In the genomic region with DNA sequence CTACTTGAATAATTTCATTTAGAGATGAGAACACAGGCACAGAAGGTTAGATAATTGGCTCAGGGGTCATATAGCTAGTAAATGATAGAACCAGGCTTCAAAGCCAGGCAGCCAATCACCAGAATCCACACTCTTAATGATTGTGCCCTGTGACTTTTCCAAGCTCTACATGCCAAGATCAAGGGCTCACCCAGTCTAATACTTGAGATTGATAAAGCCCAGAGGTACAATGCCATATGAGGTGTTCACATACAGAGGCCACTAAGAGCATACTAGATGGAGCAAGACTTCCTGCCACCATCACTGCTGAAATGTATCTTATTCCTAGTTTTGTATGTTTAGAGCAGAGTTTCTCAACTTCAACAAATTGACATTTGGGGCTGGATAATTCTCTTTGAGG, we compare ENCODE assay signal across 33 cellular contexts. TPM values are rescaled to one million over a fixed set of nuclear protein-coding genes. Genes with fewer than 3 reads are reported as not detected.
"Had no signal": no experiment of that assay in that cellular context is flagged by ENCODE, and none has a peak within 500 bp of the region (broad histone marks: within the 10 kb centered on the region; RNA-seq: fewer than 3 reads in every experiment).

No MANE protein-coding gene starts in this region.

- H3K4me3 ChIP-seq: ascending aorta, breast epithelium, cardiac muscle cell, colonic mucosa, heart right ventricle had no signal

- H3K27me3 ChIP-seq: ascending aorta, breast epithelium, cardiac muscle cell, colonic mucosa had no signal

- H3K9me3 ChIP-seq: ascending aorta, breast epithelium, colonic mucosa, heart right ventricle had no signal

- DNase-seq: activated B cell treated with CpG ODN at 0.5 μM for 24 hours; activated CD4-positive, alpha-beta memory T cell treated with anti-CD3 and anti-CD28 coated beads, Interleukin-2, amount 10 ng/mL, durations not matched to agents 7 days and 5 days; activated CD4-positive, alpha-beta T cell treated with anti-CD3 and anti-CD28 coated beads, Interleukin-2, amount 10 ng/mL, durations not matched to agents 7 days and 5 days; activated CD4-positive, alpha-beta T cell treated with anti-CD3 and anti-CD28 coated beads, Interleukin-2, amount 50 U/mL, for 4 hours; activated CD8-positive, alpha-beta memory T cell treated with anti-CD3 and anti-CD28 coated beads, Interleukin-2, amount 50 U/mL, for 48 hours; activated gamma-delta T cell; activated naive CD4-positive, alpha-beta T cell; activated naive CD4-positive, alpha-beta T cell treated with anti-CD3 and anti-CD28 coated beads, Interleukin-2, amount 10 ng/mL, durations not matched to agents 7 days and 5 days; activated naive CD8-positive, alpha-beta T cell treated with anti-CD3 and anti-CD28 coated beads, Interleukin-2, amount 10 ng/mL, durations not matched to agents 7 days and 5 days; activated T-cell treated with anti-CD3 and anti-CD28 coated beads for 4 hours; activated T-cell treated with anti-CD3 and anti-CD28 coated beads, Interleukin-2, amount 50 U/mL, for 24 hours; activated T-cell treated with anti-CD3 and anti-CD28 coated beads, Interleukin-2, amount 50 U/mL, for 72 hours; central memory CD4-positive, alpha-beta T cell; cerebellar nuclear complex; colonic mucosa; effector CD8-positive, alpha-beta T cell; foreskin fibroblast; glutamatergic neuron; heart right ventricle; T-helper 1 cell; T-helper 17 cell; T1000; WERI-Rb-1 had no signal

- H3K4me1 Mint-ChIP-seq: brain had no signal

- H3K27ac Mint-ChIP-seq: activated B cell treated with CpG ODN at 0.5 μM for 24 hours; activated CD4-positive, alpha-beta memory T cell treated with anti-CD3 and anti-CD28 coated beads, Interleukin-2, amount 10 ng/mL, durations not matched to agents 7 days and 5 days; activated CD4-positive, alpha-beta T cell treated with anti-CD3 and anti-CD28 coated beads, Interleukin-2, amount 10 ng/mL, durations not matched to agents 7 days and 5 days; activated naive CD4-positive, alpha-beta T cell treated with anti-CD3 and anti-CD28 coated beads, Interleukin-2, amount 10 ng/mL, durations not matched to agents 7 days and 5 days; activated naive CD4-positive, alpha-beta T cell treated with anti-CD3 and anti-CD28 coated beads, Interleukin-2, amount 50 U/mL, for 72 hours; activated naive CD8-positive, alpha-beta T cell treated with anti-CD3 and anti-CD28 coated beads, Interleukin-2, amount 10 ng/mL, durations not matched to agents 7 days and 5 days; activated T-cell treated with anti-CD3 and anti-CD28 coated beads, Interleukin-2, amount 50 U/mL, for 24 hours; activated T-cell treated with anti-CD3 and anti-CD28 coated beads, Interleukin-2, amount 50 U/mL, for 72 hours; brain; T-helper 17 cell; T-helper 2 cell treated with Interferon-gamma antibody and Interleukin-4, amounts not matched to agents 5 μg/mL and 100 μg/mL, for 36 hours had no signal

- H3K4me3 Mint-ChIP-seq: activated B cell treated with CpG ODN at 0.5 μM for 24 hours; activated CD4-positive, alpha-beta memory T cell treated with anti-CD3 and anti-CD28 coated beads, Interleukin-2, amount 10 ng/mL, durations not matched to agents 7 days and 5 days; activated CD4-positive, alpha-beta T cell treated with anti-CD3 and anti-CD28 coated beads, Interleukin-2, amount 10 ng/mL, durations not matched to agents 7 days and 5 days; activated naive CD4-positive, alpha-beta T cell treated with anti-CD3 and anti-CD28 coated beads, Interleukin-2, amount 10 ng/mL, durations not matched to agents 7 days and 5 days; activated naive CD8-positive, alpha-beta T cell treated with anti-CD3 and anti-CD28 coated beads, Interleukin-2, amount 10 ng/mL, durations not matched to agents 7 days and 5 days; activated T-cell treated with anti-CD3 and anti-CD28 coated beads, Interleukin-2, amount 50 U/mL, for 24 hours; activated T-cell treated with anti-CD3 and anti-CD28 coated beads, Interleukin-2, amount 50 U/mL, for 72 hours; brain; T-helper 17 cell; T-helper 2 cell treated with Interferon-gamma antibody and Interleukin-4, amounts not matched to agents 5 μg/mL and 100 μg/mL, for 36 hours had no signal

- H3K4me1 ChIP-seq: ascending aorta, breast epithelium, colonic mucosa had no signal

- ATAC-seq: activated CD4-positive, CD25-positive, alpha-beta regulatory T cell treated with anti-CD3 and anti-CD28 coated beads, Interleukin-2, amount 50 U/mL, for 24 hours; activated naive CD4-positive, alpha-beta T cell treated with anti-CD3 and anti-CD28 coated beads, Interleukin-2, amount 50 U/mL, for 72 hours; activated T-cell treated with anti-CD3 and anti-CD28 coated beads, Interleukin-2, amount 50 U/mL, for 72 hours; esophagus mucosa; T-helper 17 cell had no signal

- H3K36me3 Mint-ChIP-seq: activated naive CD4-positive, alpha-beta T cell treated with anti-CD3 and anti-CD28 coated beads, Interleukin-2, amount 10 ng/mL, durations not matched to agents 7 days and 5 days; activated naive CD4-positive, alpha-beta T cell treated with anti-CD3 and anti-CD28 coated beads, Interleukin-2, amount 50 U/mL, for 72 hours; brain had no signal

- H3K36me3 ChIP-seq: ascending aorta, breast epithelium, cardiac muscle cell, colonic mucosa, heart right ventricle, WERI-Rb-1 had no signal

- H3K27ac ChIP-seq: ascending aorta, breast epithelium, cardiac muscle cell, colonic mucosa, heart right ventricle, WERI-Rb-1 had no signal

- H3K9me3 Mint-ChIP-seq: activated B cell treated with CpG ODN at 0.5 μM for 24 hours; activated CD4-positive, alpha-beta memory T cell treated with anti-CD3 and anti-CD28 coated beads, Interleukin-2, amount 10 ng/mL, durations not matched to agents 7 days and 5 days; activated CD4-positive, alpha-beta T cell treated with anti-CD3 and anti-CD28 coated beads, Interleukin-2, amount 10 ng/mL, durations not matched to agents 7 days and 5 days; activated naive CD4-positive, alpha-beta T cell treated with anti-CD3 and anti-CD28 coated beads, Interleukin-2, amount 10 ng/mL, durations not matched to agents 7 days and 5 days; activated naive CD4-positive, alpha-beta T cell treated with anti-CD3 and anti-CD28 coated beads, Interleukin-2, amount 50 U/mL, for 72 hours; activated T-cell treated with anti-CD3 and anti-CD28 coated beads, Interleukin-2, amount 50 U/mL, for 24 hours; activated T-cell treated with anti-CD3 and anti-CD28 coated beads, Interleukin-2, amount 50 U/mL, for 72 hours; brain had no signal

RNA-seq across cellular contexts. Expression of a gene that starts 40.9 kb away (rescaled TPM):
- total RNA-seq: dermis microvascular lymphatic vessel endothelial cell, frontal cortex had no signal
